Comparison of ENCODE assay signal across 31 cellular contexts in the genomic region with DNA sequence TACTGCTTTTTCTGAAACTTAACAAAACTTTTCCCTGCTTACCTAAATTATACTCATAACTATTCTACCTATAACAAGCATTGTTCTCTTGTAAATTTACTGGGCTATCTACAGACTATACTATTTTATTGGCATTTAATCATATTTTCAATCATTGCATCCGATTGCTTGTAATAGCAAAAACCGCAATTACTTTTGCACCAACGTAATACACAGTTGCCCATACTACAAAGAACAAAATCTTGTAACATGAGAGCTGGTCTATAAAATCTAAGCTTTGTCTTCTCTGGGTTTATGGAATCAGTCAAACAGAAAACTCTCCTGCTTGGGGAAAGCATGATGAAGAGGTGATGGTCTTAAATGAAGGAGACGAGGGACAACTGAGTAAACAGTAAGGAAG.
DNase-seq lines count a peak whose midpoint lies in the region; ATAC-seq, FAIRE-seq and TF ChIP-seq lines count a peak whose summit lies in the region.
"Had no signal": no experiment of that assay in that cellular context is flagged by ENCODE, and none has a peak within 500 bp of the region (broad histone marks: within the 10 kb centered on the region; RNA-seq: fewer than 3 reads in every experiment).

No MANE protein-coding gene starts in this region.

- FAIRE-seq in HepG2 (lab: Jason Lieb, UNC): no peak
- FAIRE-seq: A204.1, A549, D721Med had no signal

- TF ChIP-seq CTCF in HepG2 (CRISPR knock-in tag; IDR thresholded peaks at IDR 0.05): no peak
- TF ChIP-seq CTCF in right lobe of liver (IDR thresholded peaks at IDR 0.05): no peak

- no peak for TF ChIP-seq RAD21 in HepG2 (CRISPR knock-in tag; IDR thresholded peaks at IDR 0.05)

- H2AFZ ChIP-seq in HepG2 (ENCODE audit: low read length): no peak overlapping the region
- H2AFZ ChIP-seq in mesenchymal stem cell (ENCODE audit: low read depth, low read length): no peak overlapping the region

- TF ChIP-seq POLR2A in HepG2 (IDR thresholded peaks at IDR 0.05; ENCODE audit: insufficient read depth in 1 of 2, low read depth in 2 of 2, low read length in 2 of 2) (no peak), right lobe of liver (IDR thresholded peaks at IDR 0.05) (no peak)

- H2AK5ac ChIP-seq in mesenchymal stem cell (ENCODE audit: low read length, severe bottlenecking): no peak overlapping the region

- no peak overlapping the region for H3K4ac ChIP-seq in mesenchymal stem cell (ENCODE audit: low read depth in 1 of 2, low read length in 2 of 2)

- no peak overlapping the region for H3K18ac ChIP-seq in mesenchymal stem cell (ENCODE audit: low read depth in 1 of 2, low read length in 2 of 2)

- H3K14ac ChIP-seq in mesenchymal stem cell (ENCODE audit: low read length in 2 of 2): no peak overlapping the region

- no peak overlapping the region for H4K91ac ChIP-seq in mesenchymal stem cell (ENCODE audit: low read length)

- H2BK120ac ChIP-seq in mesenchymal stem cell (ENCODE audit: low read depth, low read length): no peak overlapping the region

- CTCF ChIA-PET in HepG2 (lab: Yijun Ruan, JAX; ENCODE audit: low intra/inter-chr PET ratio, low total read pairs): no interaction called here
- CTCF ChIA-PET in HEK293T (lab: Yijun Ruan, JAX): no interaction called here

- no peaks in the 10 kb centered on the region for H3K79me1 ChIP-seq in mesenchymal stem cell (replicated peaks; ENCODE audit: low read length, poor library complexity, severe bottlenecking)

- no peaks in the 10 kb centered on the region for H3K36me3 ChIP-seq in HepG2 (replicated peaks in 1 of 2; ENCODE audit: control insufficient read depth in 1 of 2, insufficient read depth in 2 of 2, low read length in 2 of 2)
- H3K36me3 ChIP-seq in right lobe of liver: no peaks in the 10 kb centered on the region
- H3K36me3 ChIP-seq in mesenchymal stem cell (ENCODE audit: control insufficient read depth in 1 of 2, insufficient read depth in 2 of 2, low read depth in 1 of 2, low read length in 2 of 2): no peaks in the 10 kb centered on the region
- H3K36me3 ChIP-seq: BE2C; BLaER1; BLaER1 treated with 17β-estradiol and CSF1 and Interleukin-3, amounts not matched to agents 10 nM and 100 nM had no signal

- 18% methylated on average over 4 of the region's 4 CpGs for WGBS in HepG2 (ENCODE audit: low lambda C conversion rate)
- 75% methylated on average over 4 of the region's 4 CpGs for WGBS in right lobe of liver (ENCODE audit: insufficient coverage, low coverage, low lambda C conversion rate, missing lambda C conversion rate)
- WGBS in mesenchymal stem cell: 89% methylated on average over 4 of the region's 4 CpGs

- no peak overlapping the region for H3K4me2 ChIP-seq in HepG2 (ENCODE audit: low read depth, low read length)
- no peak overlapping the region for H3K4me2 ChIP-seq in mesenchymal stem cell (ENCODE audit: low read length, poor library complexity, severe bottlenecking)
- H3K4me2 ChIP-seq: A549; BLaER1; BLaER1 treated with 17β-estradiol and CSF1 and Interleukin-3, amounts not matched to agents 10 nM and 100 nM had no signal

- H4K20me1 ChIP-seq in HepG2 (ENCODE audit: insufficient read depth, low read length): no peaks in the 10 kb centered on the region
- H4K20me1 ChIP-seq: BLaER1; BLaER1 treated with 17β-estradiol and CSF1 and Interleukin-3, amounts not matched to agents 10 nM and 100 nM had no signal

- no peak overlapping the region for H2BK5ac ChIP-seq in mesenchymal stem cell (ENCODE audit: low read depth, low read length, poor library complexity, severe bottlenecking)

- ATAC-seq in HepG2 (no peak), right lobe of liver (no peak)
- ATAC-seq: A549; CD8-positive, alpha-beta T cell had no signal

- H3K27ac ChIP-seq in HepG2 (ENCODE audit: extremely low read length, insufficient read depth, low read length) (no peak overlapping the region), right lobe of liver (no peak overlapping the region), mesenchymal stem cell (ENCODE audit: low read length, poor library complexity, severe bottlenecking) (no peak overlapping the region)
- H3K27ac ChIP-seq: 22Rv1; A549; BLaER1; BLaER1 treated with 17β-estradiol and CSF1 and Interleukin-3, amounts not matched to agents 10 nM and 100 nM; C4-2B had no signal

- H3K4me3 ChIP-seq in HepG2 (replicated peaks in 1 of 3; ENCODE audit: insufficient read depth in 1 of 3, low read depth in 2 of 3, low read length in 3 of 3): no peak overlapping the region
- no peak overlapping the region for H3K4me3 ChIP-seq in right lobe of liver
- no peak overlapping the region for H3K4me3 ChIP-seq in mesenchymal stem cell (ENCODE audit: insufficient read depth in 1 of 2, low read depth in 1 of 2, low read length in 2 of 2)
- H3K4me3 ChIP-seq: A549; BLaER1; BLaER1 treated with 17β-estradiol and CSF1 and Interleukin-3, amounts not matched to agents 10 nM and 100 nM had no signal

- in situ Hi-C loops in HepG2 (cut with HindIII; ENCODE audit: extremely low pct_ligation_motif_present, low pct_unique_long_range_greater_than_20kb): no loop called here

- no peaks in the 10 kb centered on the region for H3K79me2 ChIP-seq in HepG2 (ENCODE audit: insufficient read depth, low read length)

- DNase-seq in HepG2 (ENCODE audit: low spot score) (no peak), right lobe of liver (no peak), HEK293T (ENCODE audit: extremely low spot score) (no peak), mesenchymal stem cell (no peak)
- DNase-seq: 8988T; ACHN; AML-193; BE2C; C1 segment of cervical spinal cord; Caco-2; Calu3; CD4-positive, alpha-beta memory T cell; CD4-positive, alpha-beta T cell; CD4-positive, CD25-positive, alpha-beta regulatory T cell; CD8-positive, alpha-beta memory T cell; CD8-positive, alpha-beta T cell; COR-L47; DMS 273 treated with DMSO at 0.1 percent for 48 hours; DMS153; DMS53; DMS79; DMS79 treated with DMSO at 0.1 percent for 48 hours; DND-41; EL had no signal

- BruUV-seq in HepG2 (replicated peaks; lab: Mats Ljungman, UMichigan): no TSS peak

- H3K27me3 ChIP-seq in HepG2 (ENCODE audit: control insufficient read depth in 1 of 2, insufficient read depth in 2 of 2, low read length in 2 of 2): no peaks in the 10 kb centered on the region
- H3K27me3 ChIP-seq in right lobe of liver: no peaks in the 10 kb centered on the region
- no peaks in the 10 kb centered on the region for H3K27me3 ChIP-seq in mesenchymal stem cell (ENCODE audit: control insufficient read depth in 1 of 2, insufficient read depth in 1 of 2, low read length in 2 of 2)
- H3K27me3 ChIP-seq: BE2C; BLaER1; BLaER1 treated with 17β-estradiol and CSF1 and Interleukin-3, amounts not matched to agents 10 nM and 100 nM had no signal

- no peak overlapping the region for H2BK15ac ChIP-seq in mesenchymal stem cell (ENCODE audit: low read depth, poor library complexity, severe bottlenecking)

- H2BK12ac ChIP-seq in mesenchymal stem cell (ENCODE audit: low read length in 2 of 2): no peak overlapping the region

- no peak overlapping the region for H3K9ac ChIP-seq in HepG2 (ENCODE audit: insufficient read depth, low read depth, low read length)
- H3K9ac ChIP-seq in mesenchymal stem cell (ENCODE audit: low read length): no peak overlapping the region
- H3K9ac ChIP-seq: BLaER1; BLaER1 treated with 17β-estradiol and CSF1 and Interleukin-3, amounts not matched to agents 10 nM and 100 nM had no signal

- no peak overlapping the region for H4K8ac ChIP-seq in mesenchymal stem cell (ENCODE audit: low read length)

- no peaks in the 10 kb centered on the region for H3K4me1 ChIP-seq in HepG2 (ENCODE audit: insufficient read depth, low read length)
- no peaks in the 10 kb centered on the region for H3K4me1 ChIP-seq in right lobe of liver
- H3K4me1 ChIP-seq in mesenchymal stem cell (ENCODE audit: control insufficient read depth, insufficient read depth, low read depth, low read length): no peaks in the 10 kb centered on the region
- H3K4me1 ChIP-seq: A549; BE2C; BLaER1; BLaER1 treated with 17β-estradiol and CSF1 and Interleukin-3, amounts not matched to agents 10 nM and 100 nM; Caco-2 had no signal

- H3K23ac ChIP-seq in mesenchymal stem cell (ENCODE audit: low read length in 2 of 2): no peak overlapping the region

- intact Hi-C loops in HepG2 (cut with micrococcal nuclease; ENCODE audit: unreplicated experiment): no loop called here
- intact Hi-C loops in right lobe of liver (cut with DNase I): no loop called here

- POLR2A ChIA-PET in HepG2 (lab: Yijun Ruan, JAX): no interaction called here
- POLR2A ChIA-PET in HEK293T (lab: Yijun Ruan, JAX): no interaction called here

- TF ChIP-seq EP300 in HepG2 (IDR thresholded peaks at IDR 0.05; ENCODE audit: low read depth in 2 of 2, low read length in 2 of 2) (no peak), HepG2 (CRISPR knock-in tag; IDR thresholded peaks at IDR 0.05; ENCODE audit: borderline replicate concordance) (no peak)

- H3K9me3 ChIP-seq in HepG2 (ENCODE audit: low read length) (peaks cover 36% of the 10 kb centered on the region), right lobe of liver (no peaks in the 10 kb centered on the region), mesenchymal stem cell (ENCODE audit: control insufficient read depth, low read length) (peaks cover 18% of the 10 kb centered on the region)
- H3K9me3 ChIP-seq: A549; BE2C; BLaER1 treated with 17β-estradiol and CSF1 and Interleukin-3, amounts not matched to agents 10 nM and 100 nM; Caco-2 had no signal

TF ChIP-seq in HepG2, 621 proteins besides CTCF, POLR2A, EP300 and RAD21 (continues in another document):
- TF ChIP-seq E2F2 (CRISPR knock-in tag; IDR thresholded peaks at IDR 0.05; ENCODE audit: borderline replicate concordance): no peak

TF ChIP-seq in HEK293T, 16 proteins besides CTCF, POLR2A, EP300 and RAD21:
- TF ChIP-seq NFRKB (IDR thresholded peaks at IDR 0.05): no peak
- peak; percentile 82 for TF ChIP-seq ELF4 (IDR thresholded peaks at IDR 0.05)
